24 cellular contexts compared by ENCODE assay signal in the genomic region with DNA sequence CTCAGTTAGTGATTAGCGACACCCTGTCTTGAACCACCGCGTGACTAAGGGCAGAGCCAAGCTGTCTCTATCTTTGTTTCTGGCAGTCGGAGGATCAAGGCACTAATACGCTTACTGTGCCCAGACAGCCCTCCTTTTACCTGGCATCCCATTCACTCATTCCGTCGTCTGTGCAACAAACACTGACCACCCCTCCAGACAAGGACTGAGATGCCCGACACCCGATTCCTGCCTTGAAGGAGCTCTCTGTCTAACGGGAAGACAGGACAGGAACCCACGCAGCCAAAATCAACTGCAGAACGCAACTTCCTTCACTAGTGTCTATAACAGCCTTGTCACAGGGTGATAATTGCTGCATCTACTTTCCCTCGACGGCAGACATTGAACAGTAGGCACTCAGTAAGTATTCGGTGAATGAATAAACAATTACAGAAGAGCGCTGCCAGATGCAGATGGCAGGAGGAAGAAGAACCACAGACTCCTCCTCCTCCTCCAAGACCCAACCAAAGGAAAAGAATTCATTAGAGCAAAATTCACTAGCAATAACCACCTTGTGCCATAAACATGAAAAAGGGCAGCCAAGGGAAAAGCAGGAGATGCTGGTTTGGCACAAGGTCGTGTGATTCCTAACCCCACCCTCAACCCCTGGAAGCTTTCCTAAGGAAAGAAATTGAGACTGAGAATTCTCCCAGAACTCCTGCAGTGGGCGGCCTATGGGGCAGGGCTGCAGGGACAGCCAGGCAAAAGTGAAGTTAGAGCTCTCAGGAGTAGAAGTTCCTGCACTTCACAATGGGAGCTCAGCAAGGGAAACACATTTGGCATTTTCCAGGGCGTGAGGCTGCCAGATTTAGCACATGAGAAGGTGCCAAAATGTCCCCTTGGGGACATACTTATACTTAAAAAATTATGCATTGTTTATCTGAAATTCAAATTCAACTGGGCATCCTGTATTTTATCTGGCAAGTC.
"Had no signal": no experiment of that assay in that cellular context is flagged by ENCODE, and none has a peak within 500 bp of the region (broad histone marks: within the 10 kb centered on the region; RNA-seq: fewer than 3 reads in every experiment).

No MANE protein-coding gene starts in this region.

- H3K36me3 Mint-ChIP-seq: activated CD4-positive, alpha-beta memory T cell treated with anti-CD3 and anti-CD28 coated beads for 36 hours; activated CD8-positive, alpha-beta memory T cell treated with anti-CD3 and anti-CD28 coated beads, Interleukin-2, amount 10 ng/mL, durations not matched to agents 7 days and 5 days; activated naive CD4-positive, alpha-beta T cell treated with anti-CD3 and anti-CD28 coated beads, Interleukin-2, amount 50 U/mL, for 24 hours; memory B cell; stimulated activated memory B cell treated with anti-CD40 and anti-IgM and Interleukin-4, amounts not matched to agents 10 μg/mL and 1 μg/mL and 100 μg/mL, for 72 hours had no signal

- H3K4me1 ChIP-seq: gastrocnemius medialis had no signal

- H3K27me3 ChIP-seq: brain microvascular endothelial cell, gastrocnemius medialis, transverse colon had no signal

- H3K36me3 ChIP-seq: brain microvascular endothelial cell, gastrocnemius medialis, transverse colon had no signal

- DNase-seq: activated B cell treated with CpG ODN at 0.5 μM for 24 hours; activated CD4-positive, alpha-beta memory T cell treated with anti-CD3 and anti-CD28 coated beads for 36 hours; activated CD4-positive, alpha-beta T cell treated with anti-CD3 and anti-CD28 coated beads for 36 hours; activated CD8-positive, alpha-beta memory T cell treated with anti-CD3 and anti-CD28 coated beads, Interleukin-2, amount 10 ng/mL, durations not matched to agents 7 days and 5 days; activated gamma-delta T cell treated with Interleukin-2 at 50 U/mL for 16 hours; anterior cingulate cortex; brain microvascular endothelial cell; caudate nucleus; dermis blood vessel endothelial cell; effector memory CD4-positive, alpha-beta T cell; gastrocnemius medialis; hippocampal formation; islet precursor cell; left cardiac atrium; stimulated activated CD4-positive, alpha-beta T cell treated with anti-CD3 and anti-CD28 coated beads, Interleukin-15, amount 100 ng/mL, for 24 hours; T1000; transverse colon had no signal

- H3K27ac Mint-ChIP-seq: activated B cell treated with CpG ODN at 0.5 μM for 24 hours; activated CD4-positive, alpha-beta memory T cell treated with anti-CD3 and anti-CD28 coated beads for 36 hours; activated CD4-positive, alpha-beta T cell treated with anti-CD3 and anti-CD28 coated beads for 36 hours; activated CD8-positive, alpha-beta memory T cell treated with anti-CD3 and anti-CD28 coated beads, Interleukin-2, amount 10 ng/mL, durations not matched to agents 7 days and 5 days; activated naive CD4-positive, alpha-beta T cell treated with anti-CD3 and anti-CD28 coated beads, Interleukin-2, amount 50 U/mL, for 24 hours; memory B cell; nephron; stimulated activated memory B cell treated with anti-CD40 and anti-IgM and Interleukin-4, amounts not matched to agents 10 μg/mL and 1 μg/mL and 100 μg/mL, for 72 hours had no signal

- ATAC-seq: activated CD4-positive, alpha-beta T cell treated with anti-CD3 and anti-CD28 coated beads for 36 hours; activated CD8-positive, alpha-beta memory T cell treated with anti-CD3 and anti-CD28 coated beads, Interleukin-2, amount 10 ng/mL, durations not matched to agents 7 days and 5 days; esophagus mucosa; gastrocnemius medialis; left cardiac atrium; sciatic nerve; stimulated activated memory B cell treated with anti-CD40 and anti-IgM and Interleukin-4, amounts not matched to agents 10 μg/mL and 1 μg/mL and 100 μg/mL, for 72 hours had no signal

- H3K9me3 Mint-ChIP-seq: activated B cell treated with CpG ODN at 0.5 μM for 24 hours; activated naive CD4-positive, alpha-beta T cell treated with anti-CD3 and anti-CD28 coated beads, Interleukin-2, amount 50 U/mL, for 24 hours had no signal

- H3K27ac ChIP-seq: brain microvascular endothelial cell, gastrocnemius medialis, transverse colon had no signal

- H3K4me3 Mint-ChIP-seq: activated B cell treated with CpG ODN at 0.5 μM for 24 hours; activated CD4-positive, alpha-beta memory T cell treated with anti-CD3 and anti-CD28 coated beads for 36 hours; activated CD4-positive, alpha-beta T cell treated with anti-CD3 and anti-CD28 coated beads for 36 hours; activated CD8-positive, alpha-beta memory T cell treated with anti-CD3 and anti-CD28 coated beads, Interleukin-2, amount 10 ng/mL, durations not matched to agents 7 days and 5 days; activated naive CD4-positive, alpha-beta T cell treated with anti-CD3 and anti-CD28 coated beads, Interleukin-2, amount 50 U/mL, for 24 hours; memory B cell; nephron; stimulated activated memory B cell treated with anti-CD40 and anti-IgM and Interleukin-4, amounts not matched to agents 10 μg/mL and 1 μg/mL and 100 μg/mL, for 72 hours had no signal

- H3K4me3 ChIP-seq: gastrocnemius medialis, smooth muscle cell, transverse colon had no signal

- H3K9me3 ChIP-seq: transverse colon had no signal

- H3K4me1 Mint-ChIP-seq: activated B cell treated with CpG ODN at 0.5 μM for 24 hours; activated CD4-positive, alpha-beta T cell treated with anti-CD3 and anti-CD28 coated beads for 36 hours; activated CD8-positive, alpha-beta memory T cell treated with anti-CD3 and anti-CD28 coated beads, Interleukin-2, amount 10 ng/mL, durations not matched to agents 7 days and 5 days; activated naive CD4-positive, alpha-beta T cell treated with anti-CD3 and anti-CD28 coated beads, Interleukin-2, amount 50 U/mL, for 24 hours; memory B cell; nephron; stimulated activated memory B cell treated with anti-CD40 and anti-IgM and Interleukin-4, amounts not matched to agents 10 μg/mL and 1 μg/mL and 100 μg/mL, for 72 hours had no signal
